ENCODE assay signal across 8 cellular contexts in the genomic region with DNA sequence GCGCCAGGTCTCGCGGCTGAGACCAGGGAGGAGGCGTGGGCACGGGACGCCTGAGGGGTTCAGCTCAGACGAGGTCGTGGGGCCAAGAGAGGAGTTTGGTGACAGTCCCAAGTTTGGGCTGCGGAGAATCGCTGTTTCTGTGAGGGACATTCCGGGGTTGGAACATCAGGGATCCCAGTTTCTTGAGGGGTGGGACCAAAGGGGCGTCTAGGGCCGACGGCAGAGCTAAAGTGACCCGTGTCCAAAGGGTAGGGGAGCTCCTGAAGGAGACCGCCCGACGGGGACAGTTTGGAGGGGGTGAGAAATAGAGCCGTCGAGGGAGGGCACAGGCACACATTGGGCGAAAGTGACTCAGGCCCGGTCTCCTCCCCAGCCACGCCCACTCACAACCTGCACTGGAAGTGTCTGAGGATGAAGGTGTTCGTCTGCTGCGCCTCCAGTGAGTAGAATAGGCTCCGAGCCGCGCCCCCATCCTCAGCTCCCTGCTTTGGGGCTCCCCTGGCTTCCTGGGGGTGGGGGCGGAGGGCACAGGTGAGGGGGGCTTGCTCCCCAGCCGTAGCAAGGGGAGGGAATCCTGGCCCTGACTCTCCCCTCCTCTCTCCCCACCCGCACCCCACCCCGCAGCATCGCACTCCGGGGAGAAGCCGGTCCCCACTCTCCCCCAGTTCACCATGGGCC. TPM values are rescaled to one million over a fixed set of nuclear protein-coding genes. Genes with fewer than 3 reads are reported as not detected.
A peak's percentile ranks its signal among the peaks of the same experiment; 100 is the strongest.
DNase-seq lines count a peak whose midpoint lies in the region; ATAC-seq and TF ChIP-seq lines count a peak whose summit lies in the region.

No MANE protein-coding gene starts in this region.

- H3K9me3 ChIP-seq in SK-N-SH (no peaks in the 10 kb centered on the region), right cardiac atrium (ENCODE audit: control insufficient read depth, low read length) (no peaks in the 10 kb centered on the region)

- no peak for TF ChIP-seq EP300 in SK-N-SH (IDR thresholded peaks at IDR 0.05; ENCODE audit: borderline replicate concordance in 1 of 2, low read depth in 1 of 2, low read length in 1 of 2)

- H3K27me3 ChIP-seq in SK-N-SH (ENCODE audit: insufficient read depth) (peaks cover 7% of the 10 kb centered on the region), right cardiac atrium (ENCODE audit: control insufficient read depth, insufficient read depth) (no peaks in the 10 kb centered on the region)

- H3F3A ChIP-seq in SK-N-SH (replicated peaks; ENCODE audit: insufficient read depth): peaks cover 3% of the 10 kb centered on the region

- no peak for TF ChIP-seq RAD21 in SK-N-SH (IDR thresholded peaks at IDR 0.05; ENCODE audit: low read length)

- ATAC-seq in right cardiac atrium: peak; percentile 25 to 44

- no peaks in the 10 kb centered on the region for H3K9me2 ChIP-seq in SK-N-SH

- peak overlapping the region; percentile 77 to 79 for H3K4me3 ChIP-seq in SK-N-SH (ENCODE audit: low read depth in 2 of 2, low read length in 1 of 2)
- peak overlapping the region; percentile 76 for H3K4me3 ChIP-seq in right cardiac atrium (ENCODE audit: low read length)
- H3K4me3 ChIP-seq in skeletal muscle cell (ENCODE audit: low read depth, low read length): peak overlapping the region; percentile 76

- H3K79me2 ChIP-seq in SK-N-SH (ENCODE audit: insufficient read depth): no peaks in the 10 kb centered on the region

- CTCF ChIA-PET in SK-N-SH (lab: Yijun Ruan, JAX): interaction anchor here (0.6 to 5.3 kb wide), 62 partner anchors 10 to 606 kb away, joined by 3 to 156 read pairs (median 5); a partner anchor contains a TSS

- H3K36me3 ChIP-seq in SK-N-SH (replicated peaks in 1 of 2; ENCODE audit: control insufficient read depth in 1 of 2, insufficient read depth in 2 of 2, low read length in 1 of 2): no peaks in the 10 kb centered on the region

- intact Hi-C loops in right cardiac atrium (cut with DNase I): no loop called here

- peak overlapping the region; percentile 78 for H3K4me2 ChIP-seq in SK-N-SH

- H3K4me1 ChIP-seq in SK-N-SH (ENCODE audit: control insufficient read depth in 1 of 2, insufficient read depth in 2 of 2, low read depth in 1 of 2, low read length in 1 of 2): peaks cover 6 to 25% of the 10 kb centered on the region in 2 experiments; a peak in 3 of 4 replicates
- H3K4me1 ChIP-seq in right cardiac atrium (ENCODE audit: control insufficient read depth, insufficient read depth, low read length): peaks cover 3% of the 10 kb centered on the region

- 3% methylated on average over 16 of the region's 35 CpGs for WGBS in SK-N-SH (ENCODE audit: low lambda C conversion rate)
- 3% methylated on average over 35 of the region's 35 CpGs for WGBS in right cardiac atrium

- no peak for TF ChIP-seq CTCF in SK-N-SH (IDR thresholded peaks at IDR 0.05)

- peak overlapping the region; percentile 56; the same call in 1 of the 2 replicates for H3K9ac ChIP-seq in SK-N-SH

- H2AFZ ChIP-seq in SK-N-SH (ENCODE audit: low read depth): peak overlapping the region; percentile 99

- peak overlapping the region; percentile 69 to 94; a peak in 3 of 4 replicates for H3K27ac ChIP-seq in SK-N-SH (ENCODE audit: low read depth in 2 of 2, low read length in 1 of 2)
- peak overlapping the region; percentile 89 for H3K27ac ChIP-seq in right cardiac atrium (ENCODE audit: low read length)

- H4K20me1 ChIP-seq in SK-N-SH (ENCODE audit: insufficient read depth): no peaks in the 10 kb centered on the region

- POLR2A ChIA-PET in SK-N-SH (lab: Yijun Ruan, JAX): interaction anchor here (0.7 to 2.0 kb wide), 3 partner anchors 85 to 89 kb away, joined by 3 to 4 read pairs (median 3); a partner anchor contains a TSS

- DNase-seq in NCI-H748 (lab: John Stamatoyannopoulos, UW; ENCODE audit: unreplicated experiment) (peak; percentile 65), NCI-H748 treated with DMSO at 0.1 percent for 48 hours (lab: John Stamatoyannopoulos, UW) (no peak), SK-N-SH (peak; percentile 44), right cardiac atrium (peak; percentile 70 to 83 (median 83)), skeletal muscle cell (ENCODE audit: low read depth) (no peak), inferior parietal cortex (ENCODE audit: extremely low spot score) (no peak), SKM-1 (lab: John Stamatoyannopoulos, UW; ENCODE audit: unreplicated experiment) (no peak)
- DNase-seq in activated naive CD4-positive, alpha-beta T cell treated with anti-CD3 and anti-CD28 coated beads, Interleukin-2, amount 50 U/mL, for 16 hours: peak; percentile 83

TF ChIP-seq in SK-N-SH, 30 proteins besides CTCF, POLR2A, EP300 and RAD21:
- TF ChIP-seq, protein P1, sequence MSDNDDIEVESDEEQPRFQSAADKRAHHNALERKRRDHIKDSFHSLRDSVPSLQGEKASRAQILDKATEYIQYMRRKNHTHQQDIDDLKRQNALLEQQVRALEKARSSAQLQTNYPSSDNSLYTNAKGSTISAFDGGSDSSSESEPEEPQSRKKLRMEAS (IDR thresholded peaks at IDR 0.05; ENCODE audit: low read depth): no peak
- TF ChIP-seq JUND (IDR thresholded peaks at IDR 0.05) (no peak), RCOR1 (IDR thresholded peaks at IDR 0.05; ENCODE audit: low read length) (no peak), TCF12 (IDR thresholded peaks at IDR 0.05) (no peak), FOXM1 (IDR thresholded peaks at IDR 0.05; ENCODE audit: low read depth) (no peak), FOSL2 (IDR thresholded peaks at IDR 0.05; ENCODE audit: borderline replicate concordance, low read depth) (no peak)

RNA-seq across cellular contexts. Expression of a gene that starts 7.0 kb away (rescaled TPM):
- 5.5 and 6.0 TPM in 2 replicates for polyA plus RNA-seq in SK-N-SH (2012; rRNA removed)
- 3.2 and 4.5 TPM in 2 replicates for polyA plus RNA-seq in SK-N-SH (2012; cell fraction: cytosol; rRNA removed)
- polyA plus RNA-seq in SK-N-SH (2012; cell fraction: nucleus; rRNA removed): 4.0 and 4.7 TPM in 2 replicates
- total RNA-seq in right cardiac atrium: 1 to 10 TPM in 3 of 4 donors, under 1 TPM in 1; 0.78 to 1.9 (median 1.2) TPM
- polyA plus RNA-seq in right cardiac atrium: 1.1 TPM

RNA-seq across cellular contexts. Expression of a gene that starts 22.1 kb away (rescaled TPM):
- polyA plus RNA-seq in SK-N-SH (2012; rRNA removed) (15.9 and 17.7 TPM in 2 replicates), right cardiac atrium (3.0 TPM)
- polyA plus RNA-seq in SK-N-SH (2012; cell fraction: cytosol; rRNA removed): 10.7 and 13.4 TPM in 2 replicates
- 13.1 and 14.8 TPM in 2 replicates for polyA plus RNA-seq in SK-N-SH (2012; cell fraction: nucleus; rRNA removed)
- total RNA-seq in right cardiac atrium: 1 to 10 TPM; 3.3 to 4.2 (median 3.7) TPM

RNA-seq across cellular contexts. Expression of a gene that starts 34.5 kb away (rescaled TPM):
- polyA plus RNA-seq in SK-N-SH (2012; rRNA removed) (60.1 and 64.1 TPM in 2 replicates), right cardiac atrium (68.4 TPM)
- 20.4 and 37.5 TPM in 2 replicates for polyA plus RNA-seq in SK-N-SH (2012; cell fraction: cytosol; rRNA removed)
- 106 and 138 TPM in 2 replicates for polyA plus RNA-seq in SK-N-SH (2012; cell fraction: nucleus; rRNA removed)
- 100 to 1,000 TPM in 1 of 4 donors, 10 to 100 TPM in 3; 51.2 to 106 (median 63.6) TPM for total RNA-seq in right cardiac atrium

RNA-seq across cellular contexts. Expression of a gene that starts 42.0 kb away (rescaled TPM):
- polyA plus RNA-seq in SK-N-SH (2012; rRNA removed) (14.4 and 15.3 TPM in 2 replicates), right cardiac atrium (28.8 TPM)
- 7.5 and 12.3 TPM in 2 replicates for polyA plus RNA-seq in SK-N-SH (2012; cell fraction: cytosol; rRNA removed)
- 11.2 and 13.0 TPM in 2 replicates for polyA plus RNA-seq in SK-N-SH (2012; cell fraction: nucleus; rRNA removed)
- 10 to 100 TPM; 25.4 to 41.4 (median 36.4) TPM for total RNA-seq in right cardiac atrium

RNA-seq across cellular contexts. Expression of a gene that starts 50.0 kb away (rescaled TPM):
- polyA plus RNA-seq in SK-N-SH (2012; rRNA removed) (58.4 and 71.1 TPM in 2 replicates), right cardiac atrium (13.6 TPM)
- polyA plus RNA-seq in SK-N-SH (2012; cell fraction: cytosol; rRNA removed): 55.0 and 58.7 TPM in 2 replicates
- polyA plus RNA-seq in SK-N-SH (2012; cell fraction: nucleus; rRNA removed): 31.4 and 40.2 TPM in 2 replicates
- 10 to 100 TPM in 2 of 4 donors, 1 to 10 TPM in 2; 8.1 to 10.1 (median 9.3) TPM for total RNA-seq in right cardiac atrium

Comparison
In these comparisons a context has a peak if more than half of its experiments do, and no peak if none do; other contexts are left out.
1. DNase-seq: peak in NCI-H748 (single experiment), SK-N-SH (single experiment), activated naive CD4-positive, alpha-beta T cell treated with anti-CD3 and anti-CD28 coated beads, Interleukin-2, amount 50 U/mL, for 16 hours (single experiment) and right cardiac atrium (3 of 3); none in NCI-H748 treated with DMSO at 0.1 percent for 48 hours (single experiment), skeletal muscle cell (single experiment), inferior parietal cortex (single experiment) and SKM-1 (single experiment).
2. Peak in every context shown above with its lines, with median percentiles within 50 percentile points of each other: H3K4me3 ChIP-seq.